1 cellular context compared by ENCODE assay signal in the genomic region with DNA sequence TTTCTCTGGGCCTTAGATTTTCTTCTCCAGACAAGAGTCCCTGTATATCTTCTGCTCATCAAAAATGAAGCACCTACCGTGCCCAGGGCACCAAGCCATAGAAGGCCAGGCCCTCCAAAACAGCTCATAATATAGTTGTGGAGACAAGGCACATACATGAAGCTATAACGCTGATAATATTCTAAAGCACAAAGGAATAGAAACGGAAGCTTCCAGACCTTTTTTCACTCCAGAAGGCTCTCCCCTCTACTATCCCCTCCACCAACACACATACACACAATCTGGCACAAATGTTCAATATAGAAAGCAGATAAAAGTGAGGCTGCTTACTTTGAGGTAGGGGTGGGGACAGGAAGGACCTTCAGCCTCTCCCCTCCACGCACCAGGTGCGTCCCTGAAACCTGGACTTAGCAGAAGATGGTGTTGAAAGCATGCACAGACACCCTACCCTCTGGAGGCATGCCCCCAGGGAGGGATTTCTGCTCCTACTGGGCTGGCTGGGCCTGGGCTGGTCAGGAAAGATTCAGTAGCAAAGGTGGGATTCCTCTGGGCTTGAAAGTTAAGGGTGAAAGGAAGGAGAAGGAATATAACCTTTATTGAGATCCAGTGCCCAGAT.
TF ChIP-seq lines count a peak whose summit lies in the region.

No MANE protein-coding gene starts in this region.

TF ChIP-seq in SK-N-SH treated with all-trans-retinoic acid at 6 μM for 48 hours, 23 proteins besides CTCF, POLR2A, EP300 and RAD21 (continued from another document):
- TF ChIP-seq, protein P1, sequence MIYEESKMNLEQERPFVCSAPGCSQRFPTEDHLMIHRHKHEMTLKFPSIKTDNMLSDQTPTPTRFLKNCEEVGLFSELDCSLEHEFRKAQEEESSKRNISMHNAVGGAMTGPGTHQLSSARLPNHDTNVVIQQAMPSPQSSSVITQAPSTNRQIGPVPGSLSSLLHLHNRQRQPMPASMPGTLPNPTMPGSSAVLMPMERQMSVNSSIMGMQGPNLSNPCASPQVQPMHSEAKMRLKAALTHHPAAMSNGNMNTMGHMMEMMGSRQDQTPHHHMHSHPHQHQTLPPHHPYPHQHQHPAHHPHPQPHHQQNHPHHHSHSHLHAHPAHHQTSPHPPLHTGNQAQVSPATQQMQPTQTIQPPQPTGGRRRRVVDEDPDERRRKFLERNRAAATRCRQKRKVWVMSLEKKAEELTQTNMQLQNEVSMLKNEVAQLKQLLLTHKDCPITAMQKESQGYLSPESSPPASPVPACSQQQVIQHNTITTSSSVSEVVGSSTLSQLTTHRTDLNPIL (CRISPR knock-in tag; IDR thresholded peaks at IDR 0.05; ENCODE audit: low read depth): no peak
- TF ChIP-seq SNAI2 (CRISPR knock-in tag; IDR thresholded peaks at IDR 0.05) (no peak), ZFP3 (CRISPR knock-in tag; IDR thresholded peaks at IDR 0.05) (no peak), RARB (CRISPR knock-in tag; IDR thresholded peaks at IDR 0.05) (no peak), TCF4 (CRISPR knock-in tag; IDR thresholded peaks at IDR 0.05; ENCODE audit: borderline replicate concordance) (no peak)
- TF ChIP-seq, protein P2, sequence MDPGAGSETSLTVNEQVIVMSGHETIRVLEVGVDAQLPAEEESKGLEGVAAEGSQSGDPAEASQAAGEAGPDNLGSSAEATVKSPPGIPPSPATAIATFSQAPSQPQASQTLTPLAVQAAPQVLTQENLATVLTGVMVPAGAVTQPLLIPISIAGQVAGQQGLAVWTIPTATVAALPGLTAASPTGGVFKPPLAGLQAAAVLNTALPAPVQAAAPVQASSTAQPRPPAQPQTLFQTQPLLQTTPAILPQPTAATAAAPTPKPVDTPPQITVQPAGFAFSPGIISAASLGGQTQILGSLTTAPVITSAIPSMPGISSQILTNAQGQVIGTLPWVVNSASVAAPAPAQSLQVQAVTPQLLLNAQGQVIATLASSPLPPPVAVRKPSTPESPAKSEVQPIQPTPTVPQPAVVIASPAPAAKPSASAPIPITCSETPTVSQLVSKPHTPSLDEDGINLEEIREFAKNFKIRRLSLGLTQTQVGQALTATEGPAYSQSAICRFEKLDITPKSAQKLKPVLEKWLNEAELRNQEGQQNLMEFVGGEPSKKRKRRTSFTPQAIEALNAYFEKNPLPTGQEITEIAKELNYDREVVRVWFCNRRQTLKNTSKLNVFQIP (CRISPR knock-in tag; IDR thresholded peaks at IDR 0.05; ENCODE audit: borderline replicate concordance, low read depth): no peak
- TF ChIP-seq, protein P3, sequence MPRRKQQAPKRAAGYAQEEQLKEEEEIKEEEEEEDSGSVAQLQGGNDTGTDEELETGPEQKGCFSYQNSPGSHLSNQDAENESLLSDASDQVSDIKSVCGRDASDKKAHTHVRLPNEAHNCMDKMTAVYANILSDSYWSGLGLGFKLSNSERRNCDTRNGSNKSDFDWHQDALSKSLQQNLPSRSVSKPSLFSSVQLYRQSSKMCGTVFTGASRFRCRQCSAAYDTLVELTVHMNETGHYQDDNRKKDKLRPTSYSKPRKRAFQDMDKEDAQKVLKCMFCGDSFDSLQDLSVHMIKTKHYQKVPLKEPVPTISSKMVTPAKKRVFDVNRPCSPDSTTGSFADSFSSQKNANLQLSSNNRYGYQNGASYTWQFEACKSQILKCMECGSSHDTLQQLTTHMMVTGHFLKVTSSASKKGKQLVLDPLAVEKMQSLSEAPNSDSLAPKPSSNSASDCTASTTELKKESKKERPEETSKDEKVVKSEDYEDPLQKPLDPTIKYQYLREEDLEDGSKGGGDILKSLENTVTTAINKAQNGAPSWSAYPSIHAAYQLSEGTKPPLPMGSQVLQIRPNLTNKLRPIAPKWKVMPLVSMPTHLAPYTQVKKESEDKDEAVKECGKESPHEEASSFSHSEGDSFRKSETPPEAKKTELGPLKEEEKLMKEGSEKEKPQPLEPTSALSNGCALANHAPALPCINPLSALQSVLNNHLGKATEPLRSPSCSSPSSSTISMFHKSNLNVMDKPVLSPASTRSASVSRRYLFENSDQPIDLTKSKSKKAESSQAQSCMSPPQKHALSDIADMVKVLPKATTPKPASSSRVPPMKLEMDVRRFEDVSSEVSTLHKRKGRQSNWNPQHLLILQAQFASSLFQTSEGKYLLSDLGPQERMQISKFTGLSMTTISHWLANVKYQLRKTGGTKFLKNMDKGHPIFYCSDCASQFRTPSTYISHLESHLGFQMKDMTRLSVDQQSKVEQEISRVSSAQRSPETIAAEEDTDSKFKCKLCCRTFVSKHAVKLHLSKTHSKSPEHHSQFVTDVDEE (CRISPR knock-in tag; IDR thresholded peaks at IDR 0.05): no peak
- TF ChIP-seq, protein P4, sequence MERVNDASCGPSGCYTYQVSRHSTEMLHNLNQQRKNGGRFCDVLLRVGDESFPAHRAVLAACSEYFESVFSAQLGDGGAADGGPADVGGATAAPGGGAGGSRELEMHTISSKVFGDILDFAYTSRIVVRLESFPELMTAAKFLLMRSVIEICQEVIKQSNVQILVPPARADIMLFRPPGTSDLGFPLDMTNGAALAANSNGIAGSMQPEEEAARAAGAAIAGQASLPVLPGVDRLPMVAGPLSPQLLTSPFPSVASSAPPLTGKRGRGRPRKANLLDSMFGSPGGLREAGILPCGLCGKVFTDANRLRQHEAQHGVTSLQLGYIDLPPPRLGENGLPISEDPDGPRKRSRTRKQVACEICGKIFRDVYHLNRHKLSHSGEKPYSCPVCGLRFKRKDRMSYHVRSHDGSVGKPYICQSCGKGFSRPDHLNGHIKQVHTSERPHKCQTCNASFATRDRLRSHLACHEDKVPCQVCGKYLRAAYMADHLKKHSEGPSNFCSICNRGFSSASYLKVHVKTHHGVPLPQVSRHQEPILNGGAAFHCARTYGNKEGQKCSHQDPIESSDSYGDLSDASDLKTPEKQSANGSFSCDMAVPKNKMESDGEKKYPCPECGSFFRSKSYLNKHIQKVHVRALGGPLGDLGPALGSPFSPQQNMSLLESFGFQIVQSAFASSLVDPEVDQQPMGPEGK (CRISPR knock-in tag; IDR thresholded peaks at IDR 0.05; ENCODE audit: borderline replicate concordance): no peak
TF ChIP-seq in SK-N-SH treated with all-trans-retinoic acid at 6 μM for 48 hours: peak in this region for 0.
